In genomic region chr22:29314074-29314473, GRCh38 we compare ENCODE assay signal across 1 cellular context.
TF ChIP-seq lines count a peak whose summit lies in the region.

No MANE protein-coding gene starts in this region.

TF ChIP-seq in SK-N-SH, 30 proteins besides CTCF, POLR2A, EP300 and RAD21 (continued from another document):
- TF ChIP-seq USF1 (IDR thresholded peaks at IDR 0.05; ENCODE audit: borderline replicate concordance, low read depth) (no peak), FOSL2 (IDR thresholded peaks at IDR 0.05; ENCODE audit: borderline replicate concordance, low read depth) (no peak), REST (IDR thresholded peaks at IDR 0.05; ENCODE audit: low read depth, low read length) (no peak)
